ENCODE assay signal across 8 cellular contexts in the genomic region with DNA sequence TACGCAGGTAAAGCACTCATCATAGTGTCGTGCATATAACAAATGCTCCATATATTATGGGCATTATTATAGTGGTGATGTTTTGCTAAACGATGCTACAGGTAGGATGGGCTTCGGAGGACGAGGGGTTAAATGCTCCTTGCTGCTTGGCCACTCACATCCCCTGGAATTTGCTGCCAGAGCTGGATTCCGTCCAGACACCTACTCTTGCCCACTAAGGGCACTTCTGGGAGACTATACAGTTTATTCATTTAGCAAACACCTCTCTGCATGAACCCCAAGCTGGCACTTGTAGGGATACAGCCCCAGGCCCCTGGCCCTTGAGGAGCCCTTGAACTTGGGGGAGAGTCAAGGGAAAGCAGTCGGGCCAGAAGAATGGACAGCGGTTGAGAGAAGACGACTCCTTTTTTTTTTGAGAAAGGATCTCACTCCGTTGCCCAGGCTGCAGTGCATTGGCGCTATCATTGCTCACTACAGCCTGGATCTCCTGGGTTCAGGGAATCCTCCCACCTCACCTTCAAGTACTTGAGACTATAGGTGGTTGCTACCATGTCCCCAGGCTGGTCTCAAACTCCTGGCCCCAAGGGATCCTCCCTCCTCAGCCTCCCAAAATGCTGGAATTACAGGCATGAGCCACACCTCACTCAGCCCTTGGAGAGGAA. TPM values are rescaled to one million over a fixed set of nuclear protein-coding genes. Genes with fewer than 3 reads are reported as not detected.
DNase-seq lines count a peak whose midpoint lies in the region; FAIRE-seq and TF ChIP-seq lines count a peak whose summit lies in the region.

No MANE protein-coding gene starts in this region.

- no peak for TF ChIP-seq EP300 in H1 (IDR thresholded peaks at IDR 0.05; ENCODE audit: borderline replicate concordance in 1 of 2, low read depth in 2 of 2, low read length in 2 of 2)

- H3K23ac ChIP-seq in H1 (ENCODE audit: insufficient read length): no peak overlapping the region

- H3K4me1 ChIP-seq in CD8-positive, alpha-beta memory T cell (ENCODE audit: insufficient read depth, low read length): peaks cover 31% of the 10 kb centered on the region
- H3K4me1 ChIP-seq in NT2/D1 (ENCODE audit: insufficient read depth, insufficient read length): peaks cover 9% of the 10 kb centered on the region
- H3K4me1 ChIP-seq in H1 (replicated peaks in 1 of 4; ENCODE audit: control insufficient read depth in 3 of 4, insufficient read depth in 4 of 4, low read length in 3 of 4): peaks cover 12 to 21% (median 14%) of the 10 kb centered on the region in 4 experiments
- peaks cover 18% of the 10 kb centered on the region for H3K4me1 ChIP-seq in parathyroid adenoma

- no peak overlapping the region for H3K4ac ChIP-seq in H1 (replicated peaks; ENCODE audit: insufficient read length, low read depth, low read length)

- H3K14ac ChIP-seq in H1 (ENCODE audit: insufficient read length): no peak overlapping the region

- DNase-seq in CD8-positive, alpha-beta memory T cell: no peak
- DNase-seq in NT2/D1 (ENCODE audit: low read depth, low spot score) (no peak), H1 (ENCODE audit: low read depth in 1 of 2, low spot score in 2 of 2) (no peak), NCI-H146 (lab: John Stamatoyannopoulos, UW) (no peak), SK-N-DZ (ENCODE audit: low spot score) (no peak), SKM-1 (lab: John Stamatoyannopoulos, UW; ENCODE audit: unreplicated experiment) (no peak)
- DNase-seq in stimulated activated CD4-positive, alpha-beta T cell treated with anti-CD3 and anti-CD28 coated beads, Interleukin-4, amount 100 ng/mL, for 4 hours: no peak

- H3K9ac ChIP-seq in NT2/D1 (ENCODE audit: insufficient read length, low read depth) (peak overlapping the region; percentile 76), H1 (replicated peaks in 1 of 4; ENCODE audit: extremely low read depth in 1 of 4, low read depth in 3 of 4, low read length in 3 of 4) (no peak overlapping the region), parathyroid adenoma (no peak overlapping the region)

- H3K18ac ChIP-seq in H1 (ENCODE audit: extremely low read depth, low read length): no peak overlapping the region

- H2AK5ac ChIP-seq in H1 (ENCODE audit: low read depth, low read length): peak overlapping the region; percentile 61; the same call in 1 of the 2 replicates

- H3K9me3 ChIP-seq in CD8-positive, alpha-beta memory T cell (ENCODE audit: low read length): no peaks in the 10 kb centered on the region
- no peaks in the 10 kb centered on the region for H3K9me3 ChIP-seq in NT2/D1 (ENCODE audit: insufficient read depth, low read length)
- H3K9me3 ChIP-seq in H1 (ENCODE audit: insufficient read depth in 2 of 2, low read depth in 1 of 2, low read length in 1 of 2): no peaks in the 10 kb centered on the region
- no peaks in the 10 kb centered on the region for H3K9me3 ChIP-seq in parathyroid adenoma (ENCODE audit: control insufficient read depth, low read length)

- peak overlapping the region; percentile 59 to 82; a peak in 2 of 4 replicates for H3K4me2 ChIP-seq in H1 (ENCODE audit: insufficient read depth in 1 of 2, low read depth in 2 of 2, low read length in 2 of 2)
- H3K4me2 ChIP-seq in parathyroid adenoma (ENCODE audit: low read length): peak overlapping the region; percentile 58

- no peak for TF ChIP-seq CTCF in H1 (IDR thresholded peaks at IDR 0.05; ENCODE audit: control extremely low read depth in 1 of 3, insufficient read depth in 1 of 3, low read depth in 1 of 3, low read length in 3 of 3)
- no peak for TF ChIP-seq CTCF in parathyroid adenoma (IDR thresholded peaks at IDR 0.05)

- no peaks in the 10 kb centered on the region for H3K36me3 ChIP-seq in CD8-positive, alpha-beta memory T cell (ENCODE audit: insufficient read depth, low read length)
- H3K36me3 ChIP-seq in NT2/D1 (ENCODE audit: insufficient read depth, insufficient read length, low read length) (peaks cover 16% of the 10 kb centered on the region), H1 (ENCODE audit: control insufficient read depth in 2 of 4, insufficient read depth in 4 of 4, low read length in 3 of 4) (peaks cover 0 to 9% (median 0%) of the 10 kb centered on the region in 4 experiments; a peak in 2 of 8 replicates), parathyroid adenoma (ENCODE audit: control insufficient read depth, insufficient read depth, low read length) (no peaks in the 10 kb centered on the region)

- no peak overlapping the region for H3K56ac ChIP-seq in H1 (replicated peaks; ENCODE audit: insufficient read length, low read depth, low read length)

- no peaks in the 10 kb centered on the region for H3K27me3 ChIP-seq in CD8-positive, alpha-beta memory T cell (ENCODE audit: insufficient read depth, low read length, poor library complexity, severe bottlenecking)
- H3K27me3 ChIP-seq in NT2/D1 (ENCODE audit: insufficient read depth, insufficient read length) (no peaks in the 10 kb centered on the region), H1 (replicated peaks in 1 of 4; ENCODE audit: control insufficient read depth in 3 of 4, extremely low read depth in 1 of 4, insufficient read depth in 3 of 4, low read length in 3 of 4) (no peaks in the 10 kb centered on the region), parathyroid adenoma (ENCODE audit: control insufficient read depth, insufficient read depth, low read length) (no peaks in the 10 kb centered on the region)

- peaks cover 38 to 56% (median 48%) of the 10 kb centered on the region in 3 donors for H3K4me1 Mint-ChIP-seq in CD8-positive, alpha-beta memory T cell

- H3K23me2 ChIP-seq in H1 (ENCODE audit: low read depth, low read length): peaks cover 7% of the 10 kb centered on the region

- no peak overlapping the region for H4K91ac ChIP-seq in H1 (replicated peaks; ENCODE audit: insufficient read length, low read length)

- no peak for FAIRE-seq in H1 (lab: Jason Lieb, UNC)

- H3K4me3 Mint-ChIP-seq in CD8-positive, alpha-beta memory T cell: peak overlapping the region; percentile 75 to 100 (median 89)

- no peak overlapping the region for H3K27ac ChIP-seq in CD8-positive, alpha-beta memory T cell (ENCODE audit: low read depth, low read length)
- H3K27ac ChIP-seq in H1 (ENCODE audit: low read depth, low read length) (no peak overlapping the region), parathyroid adenoma (peak overlapping the region; percentile 90)

- no peak for TF ChIP-seq POLR2A in H1 (IDR thresholded peaks at IDR 0.05; ENCODE audit: control extremely low read depth in 1 of 2, low read depth in 2 of 2, low read length in 2 of 2)

- H3K79me2 ChIP-seq in H1 (ENCODE audit: control insufficient read depth in 1 of 2, insufficient read depth in 2 of 2, low read length in 2 of 2) (peaks cover 0 to 4% of the 10 kb centered on the region in 2 experiments; a peak in 1 of 4 replicates), parathyroid adenoma (peaks cover 8% of the 10 kb centered on the region)

- H3K36me3 Mint-ChIP-seq in CD8-positive, alpha-beta memory T cell: peaks cover 0 to 8% (median 0%) of the 10 kb centered on the region in 3 donors

- H2AFZ ChIP-seq in H1 (ENCODE audit: low read length) (no peak overlapping the region), parathyroid adenoma (peak overlapping the region; percentile 92)

- H2BK120ac ChIP-seq in H1 (replicated peaks; ENCODE audit: low read depth, low read length): no peak overlapping the region

- H4K5ac ChIP-seq in H1 (ENCODE audit: insufficient read length, low read depth, low read length): no peak overlapping the region

- peaks cover 0 to 2% of the 10 kb centered on the region in 2 donors for H3K27me3 Mint-ChIP-seq in CD8-positive, alpha-beta memory T cell

- POLR2A ChIA-PET in CD8-positive, alpha-beta memory T cell (lab: Charles Lee): interaction anchor here (0.7 to 1.3 kb wide), 3 partner anchors 12 to 163 kb away, joined by 4 to 8 read pairs (median 4); no protein-coding TSS in a partner anchor
- POLR2A ChIA-PET in H1 (lab: Charles Lee; ENCODE audit: partially characterized antibody): interaction anchor here (1.0 to 18.5 kb wide), 8 partner anchors 10 to 89 kb away, joined by 3 to 329 read pairs (median 6); partner anchors contain the start of genes ANO8, BABAM1 and USE1

- no peaks in the 10 kb centered on the region for H3K9me3 Mint-ChIP-seq in CD8-positive, alpha-beta memory T cell

- H2BK15ac ChIP-seq in H1 (ENCODE audit: low read length): 0 out of 2 replicates have a peak overlapping the region, but pooled peaks have one; percentile 81

- H3K4me3 ChIP-seq in CD8-positive, alpha-beta memory T cell (ENCODE audit: low read length): no peak overlapping the region
- H3K4me3 ChIP-seq in NT2/D1 (ENCODE audit: insufficient read length, low read depth) (no peak overlapping the region), H1 (ENCODE audit: extremely low read depth in 1 of 4, insufficient read depth in 2 of 4, low read depth in 3 of 4, low read length in 4 of 4) (peak overlapping the region in 1 of 4 experiments; percentile 78; a peak in 2 of 8 replicates), parathyroid adenoma (ENCODE audit: low read depth, low read length) (peak overlapping the region; percentile 5)

- peak overlapping the region; percentile 92 for H2BK12ac ChIP-seq in H1 (ENCODE audit: low read depth, low read length)

- peak overlapping the region; percentile 23 to 99 (median 84) for H3K27ac Mint-ChIP-seq in CD8-positive, alpha-beta memory T cell

- no peak overlapping the region for H4K8ac ChIP-seq in H1 (ENCODE audit: extremely low read depth, insufficient read depth, low read length)

- TF ChIP-seq RAD21 in H1 (IDR thresholded peaks at IDR 0.05 in 1 of 2, conservative IDR thresholded peaks at IDR 0.05 in 1 of 2; ENCODE audit: low read depth in 2 of 2, low read length in 2 of 2): no peak

- H2BK20ac ChIP-seq in H1 (ENCODE audit: low read length): peak overlapping the region; percentile 23; the same call in 1 of the 2 replicates

- CTCF ChIA-PET in CD8-positive, alpha-beta memory T cell (lab: Charles Lee): interaction anchor here (0.6 to 1.8 kb wide), 16 partner anchors 8 to 188 kb away, joined by 3 to 11 read pairs (median 4); partner anchors contain the start of genes BABAM1 and OCEL1
- CTCF ChIA-PET in H1 (lab: Charles Lee; ENCODE audit: partially characterized antibody): interaction anchor here (0.6 to 3.0 kb wide), 19 partner anchors 10 to 774 kb away, joined by 3 to 29 read pairs (median 4); partner anchors contain the start of genes ANO8 and USE1

- H2BK5ac ChIP-seq in H1 (ENCODE audit: low read depth, low read length): no peak overlapping the region

- H3K79me1 ChIP-seq in H1 (ENCODE audit: low read depth, low read length): peaks cover 4% of the 10 kb centered on the region

- H4K20me1 ChIP-seq in H1 (replicated peaks in 1 of 2; ENCODE audit: control insufficient read depth in 1 of 2, insufficient read depth in 2 of 2, low read length in 2 of 2): peaks cover 1 to 8% of the 10 kb centered on the region in 2 experiments

- 81% methylated on average over 11 of the region's 11 CpGs; no CpG with 5 or more reads in 1 of the 2 experiments for WGBS in H1 (ENCODE audit: extremely low coverage in 1 of 2, insufficient coverage in 1 of 2, insufficient read length in 1 of 2, insufficient replicate concordance in 2 of 2, low coverage in 1 of 2, low lambda C conversion rate in 2 of 2, missing lambda C conversion rate in 1 of 2), 2 experiments

RNA-seq across cellular contexts. Expression of gene MRPL34, which starts 1.2 kb away (rescaled TPM):
- 100 to 1,000 TPM; 136 to 138 TPM for total RNA-seq in CD8-positive, alpha-beta memory T cell
- polyA plus RNA-seq in CD8-positive, alpha-beta memory T cell: 227 TPM
- 99.6 and 100 TPM in 2 replicates for total RNA-seq in H1 (2021; fragmentation: NEBNext Ultra II Directional; extraction: Animal tissue kit (Norgen Biotek cat#: 25700))
- 91.9 and 123 TPM in 2 replicates for polyA plus RNA-seq in H1 (2011; rRNA removed)
- 89.6 TPM for polyA plus RNA-seq in H1 (2011; cell fraction: cytosol; rRNA removed)
- polyA plus RNA-seq in H1 (2011; cell fraction: nucleus; rRNA removed): 60.8 TPM
- polyA plus RNA-seq in H1 (2012, experiment 1 of 2): 80.1 to 84.2 TPM (median 82.1 TPM) in 4 replicates
- polyA plus RNA-seq in H1 (2012, experiment 2 of 2): 85.1 TPM
- polyA plus RNA-seq in H1 (2013, experiment 1 of 2): 103 TPM
- 94.8 TPM for polyA plus RNA-seq in H1 (2013, experiment 2 of 2)
- 11.8 and 11.9 TPM in 2 replicates for polyA minus RNA-seq in H1 (2011; rRNA and poly(A)+ RNA removed)
- polyA minus RNA-seq in H1 (2011; cell fraction: cytosol; rRNA and poly(A)+ RNA removed): 26.2 TPM
- 12.8 TPM for polyA minus RNA-seq in H1 (2011; cell fraction: nucleus; rRNA and poly(A)+ RNA removed)
- 73.2 and 107 TPM in 2 replicates for polyA plus RNA-seq in SK-N-DZ (2014; cell fraction: cytosol; rRNA removed)
- 61.5 and 94.1 TPM in 2 replicates for polyA plus RNA-seq in SK-N-DZ (2014; cell fraction: nucleus; rRNA removed)

RNA-seq across cellular contexts. Expression of gene ABHD8, which starts 1.3 kb away (rescaled TPM):
- 1 to 10 TPM; 5.2 to 6.0 TPM for total RNA-seq in CD8-positive, alpha-beta memory T cell
- 8.3 TPM for polyA plus RNA-seq in CD8-positive, alpha-beta memory T cell
- total RNA-seq in H1 (2021; fragmentation: NEBNext Ultra II Directional; extraction: Animal tissue kit (Norgen Biotek cat#: 25700)): 11.3 and 14.5 TPM in 2 replicates
- polyA plus RNA-seq in H1 (2011; rRNA removed): 18.7 and 28.5 TPM in 2 replicates
- polyA plus RNA-seq in H1 (2011; cell fraction: cytosol; rRNA removed): 17.5 TPM
- 15.7 TPM for polyA plus RNA-seq in H1 (2011; cell fraction: nucleus; rRNA removed)
- 8.6 to 15.1 TPM (median 14.3 TPM) in 4 replicates for polyA plus RNA-seq in H1 (2012, experiment 1 of 2)
- 12.6 TPM for polyA plus RNA-seq in H1 (2012, experiment 2 of 2)
- 5.9 TPM for polyA plus RNA-seq in H1 (2013, experiment 1 of 2)
- 5.6 TPM for polyA plus RNA-seq in H1 (2013, experiment 2 of 2)
- polyA minus RNA-seq in H1 (2011; rRNA and poly(A)+ RNA removed): 6.0 and 8.9 TPM in 2 replicates
- polyA minus RNA-seq in H1 (2011; cell fraction: cytosol; rRNA and poly(A)+ RNA removed): 11.1 TPM
- polyA minus RNA-seq in H1 (2011; cell fraction: nucleus; rRNA and poly(A)+ RNA removed): 9.8 TPM
- polyA plus RNA-seq in SK-N-DZ (2014; cell fraction: cytosol; rRNA removed): 20.4 and 20.5 TPM in 2 replicates
- 9.9 and 11.1 TPM in 2 replicates for polyA plus RNA-seq in SK-N-DZ (2014; cell fraction: nucleus; rRNA removed)

RNA-seq across cellular contexts. Expression of gene DDA1, which starts 4.8 kb away (rescaled TPM):
- 10 to 100 TPM; 47.9 to 51.1 TPM for total RNA-seq in CD8-positive, alpha-beta memory T cell
- polyA plus RNA-seq in CD8-positive, alpha-beta memory T cell: 34.7 TPM
- total RNA-seq in H1 (2021; fragmentation: NEBNext Ultra II Directional; extraction: Animal tissue kit (Norgen Biotek cat#: 25700)): 34.5 and 35.9 TPM in 2 replicates
- polyA plus RNA-seq in H1 (2011; rRNA removed): 29.2 and 30.0 TPM in 2 replicates
- 41.8 TPM for polyA plus RNA-seq in H1 (2011; cell fraction: cytosol; rRNA removed)
- polyA plus RNA-seq in H1 (2011; cell fraction: nucleus; rRNA removed): 55.3 TPM
- 32.6 to 63.7 TPM (median 58.6 TPM) in 4 replicates for polyA plus RNA-seq in H1 (2012, experiment 1 of 2)
- 30.1 TPM for polyA plus RNA-seq in H1 (2012, experiment 2 of 2)
- polyA plus RNA-seq in H1 (2013, experiment 1 of 2): 73.8 TPM
- polyA plus RNA-seq in H1 (2013, experiment 2 of 2): 66.6 TPM
- 12.9 and 19.5 TPM in 2 replicates for polyA minus RNA-seq in H1 (2011; rRNA and poly(A)+ RNA removed)
- polyA minus RNA-seq in H1 (2011; cell fraction: cytosol; rRNA and poly(A)+ RNA removed): 7.7 TPM
- 9.4 TPM for polyA minus RNA-seq in H1 (2011; cell fraction: nucleus; rRNA and poly(A)+ RNA removed)
- 44.1 and 49.6 TPM in 2 replicates for polyA plus RNA-seq in SK-N-DZ (2014; cell fraction: cytosol; rRNA removed)
- polyA plus RNA-seq in SK-N-DZ (2014; cell fraction: nucleus; rRNA removed): 23.0 and 29.2 TPM in 2 replicates

RNA-seq across cellular contexts. Expression of gene ANKLE1, which starts 22.8 kb away (rescaled TPM):
- total RNA-seq in CD8-positive, alpha-beta memory T cell: 10 to 100 TPM; 15.2 to 16.2 TPM
- 0.47 TPM for polyA plus RNA-seq in CD8-positive, alpha-beta memory T cell
- 6.1 and 6.8 TPM in 2 replicates for total RNA-seq in H1 (2021; fragmentation: NEBNext Ultra II Directional; extraction: Animal tissue kit (Norgen Biotek cat#: 25700))
- 9.6 and 14.2 TPM in 2 replicates for polyA plus RNA-seq in H1 (2011; rRNA removed)
- 7.4 TPM for polyA plus RNA-seq in H1 (2011; cell fraction: cytosol; rRNA removed)
- polyA plus RNA-seq in H1 (2011; cell fraction: nucleus; rRNA removed): 23.9 TPM
- 6.3 to 9.3 TPM (median 8.4 TPM) in 4 replicates for polyA plus RNA-seq in H1 (2012, experiment 1 of 2)
- polyA plus RNA-seq in H1 (2012, experiment 2 of 2): 5.2 TPM
- 5.3 TPM for polyA plus RNA-seq in H1 (2013, experiment 1 of 2)
- 4.5 TPM for polyA plus RNA-seq in H1 (2013, experiment 2 of 2)
- 3.7 and 4.0 TPM in 2 replicates for polyA minus RNA-seq in H1 (2011; rRNA and poly(A)+ RNA removed)
- 3.3 TPM for polyA minus RNA-seq in H1 (2011; cell fraction: cytosol; rRNA and poly(A)+ RNA removed)
- polyA minus RNA-seq in H1 (2011; cell fraction: nucleus; rRNA and poly(A)+ RNA removed): 10.3 TPM
- 2.1 and 4.7 TPM in 2 replicates for polyA plus RNA-seq in SK-N-DZ (2014; cell fraction: cytosol; rRNA removed)
- 12.0 and 17.3 TPM in 2 replicates for polyA plus RNA-seq in SK-N-DZ (2014; cell fraction: nucleus; rRNA removed)

RNA-seq across cellular contexts. Expression of gene ANO8, which starts 30.1 kb away (rescaled TPM):
- 1 to 10 TPM; 4.1 to 5.1 TPM for total RNA-seq in CD8-positive, alpha-beta memory T cell
- polyA plus RNA-seq in CD8-positive, alpha-beta memory T cell: 0.43 TPM
- total RNA-seq in H1 (2021; fragmentation: NEBNext Ultra II Directional; extraction: Animal tissue kit (Norgen Biotek cat#: 25700)): 20.7 and 21.4 TPM in 2 replicates
- polyA plus RNA-seq in H1 (2011; rRNA removed): 9.5 and 17.3 TPM in 2 replicates
- polyA plus RNA-seq in H1 (2011; cell fraction: cytosol; rRNA removed): 12.3 TPM
- polyA plus RNA-seq in H1 (2011; cell fraction: nucleus; rRNA removed): 132 TPM
- 12.0 to 21.7 TPM (median 19.9 TPM) in 4 replicates for polyA plus RNA-seq in H1 (2012, experiment 1 of 2)
- polyA plus RNA-seq in H1 (2012, experiment 2 of 2): 6.5 TPM
- polyA plus RNA-seq in H1 (2013, experiment 1 of 2): 10.9 TPM
- 9.5 TPM for polyA plus RNA-seq in H1 (2013, experiment 2 of 2)
- polyA minus RNA-seq in H1 (2011; rRNA and poly(A)+ RNA removed): 5.0 and 5.9 TPM in 2 replicates
- 7.3 TPM for polyA minus RNA-seq in H1 (2011; cell fraction: cytosol; rRNA and poly(A)+ RNA removed)
- 23.4 TPM for polyA minus RNA-seq in H1 (2011; cell fraction: nucleus; rRNA and poly(A)+ RNA removed)
- polyA plus RNA-seq in SK-N-DZ (2014; cell fraction: cytosol; rRNA removed): 9.5 and 13.7 TPM in 2 replicates
- polyA plus RNA-seq in SK-N-DZ (2014; cell fraction: nucleus; rRNA removed): 36.9 and 54.0 TPM in 2 replicates
